Comparison of ENCODE assay signal across 29 cellular contexts in the genomic region with DNA sequence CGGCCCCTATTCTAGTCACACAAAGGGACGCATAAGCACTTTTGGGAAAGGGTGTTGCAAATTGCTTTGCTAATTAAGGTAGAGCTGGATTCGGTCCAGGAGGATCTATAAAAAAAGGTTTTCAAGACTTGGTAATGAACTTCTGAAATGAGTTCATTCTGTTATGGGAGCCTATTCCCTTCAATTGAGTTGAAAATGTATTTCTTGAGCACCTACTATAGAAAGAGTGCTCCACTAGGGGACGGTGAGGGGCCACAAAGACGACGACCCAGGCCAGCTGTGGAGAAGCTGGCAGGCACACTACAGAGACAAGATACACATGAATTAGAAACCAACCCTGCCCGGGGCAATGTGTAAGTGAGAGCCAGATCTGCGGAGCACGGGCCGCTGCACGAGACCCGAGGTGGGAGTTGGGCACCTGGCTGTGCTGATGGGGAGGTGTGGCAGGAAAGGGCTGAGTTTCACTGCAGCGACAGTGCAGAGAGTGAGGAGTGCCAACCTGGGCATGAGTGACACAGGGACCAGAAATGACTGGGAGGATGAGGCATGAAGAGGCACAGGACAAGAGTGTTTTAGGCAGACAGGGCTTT. TPM values are rescaled to one million over a fixed set of nuclear protein-coding genes. Genes with fewer than 3 reads are reported as not detected.
DNase-seq lines count a peak whose midpoint lies in the region; ATAC-seq and TF ChIP-seq lines count a peak whose summit lies in the region.
"Had no signal": no experiment of that assay in that cellular context is flagged by ENCODE, and none has a peak within 500 bp of the region (broad histone marks: within the 10 kb centered on the region; RNA-seq: fewer than 3 reads in every experiment).

No MANE protein-coding gene starts in this region.

- no peak for DNase-seq in nephron progenitor cell
- DNase-seq in activated CD4-positive, alpha-beta T cell treated with anti-CD3 and anti-CD28 coated beads, Interleukin-2, amount 10 ng/mL, durations not matched to agents 7 days and 5 days = no peak
- no peak for DNase-seq in activated CD8-positive, alpha-beta T cell treated with anti-CD3 and anti-CD28 coated beads for 36 hours
- DNase-seq: activated CD4-positive, alpha-beta T cell treated with anti-CD3 and anti-CD28 coated beads for 1 hour; activated T-cell treated with anti-CD3 and anti-CD28 coated beads, Interleukin-2, amount 50 U/mL, for 1 hour; amygdala; CD4-positive, CD25-positive, alpha-beta regulatory T cell; effector memory CD8-positive, alpha-beta T cell; erythroblast; glutamatergic neuron; NCI-H1417 treated with DMSO at 0.1 percent for 48 hours; NCI-H2171 treated with DMSO at 0.1 percent for 48 hours; NCI-H526 treated with DMSO at 0.1 percent for 48 hours; pancreas; stimulated activated CD4-positive, alpha-beta T cell treated with anti-CD3 and anti-CD28 coated beads, Interleukin-4, amount 100 ng/mL, for 24 hours; stimulated activated naive CD4-positive, alpha-beta T cell; T-helper 1 cell had no signal

- H3K4me2 ChIP-seq in BLaER1 = peak overlapping the region; percentile 94
- H3K4me2 ChIP-seq: KMS-11 had no signal

- ATAC-seq in GM21381 (IDR thresholded peaks at IDR 0.05; ENCODE audit: unreplicated experiment) = no peak
- ATAC-seq in activated CD8-positive, alpha-beta T cell treated with anti-CD3 and anti-CD28 coated beads for 36 hours = no peak
- ATAC-seq: effector memory CD8-positive, alpha-beta T cell; GM12878; HCT116; pancreas; right cardiac atrium had no signal

- POLR2A ChIA-PET in activated CD4-positive, alpha-beta T cell treated with anti-CD3 and anti-CD28 coated beads, Interleukin-2, amount 10 ng/mL, durations not matched to agents 7 days and 5 days (lab: Charles Lee) = no interaction called here
- POLR2A ChIA-PET in activated CD8-positive, alpha-beta T cell treated with anti-CD3 and anti-CD28 coated beads for 36 hours (lab: Charles Lee) = interaction anchor here (1.1 kb wide), 1 partner anchor 134 kb away, joined by 3 read pairs; no protein-coding TSS in a partner anchor

- H3K4me1 Mint-ChIP-seq in nephron progenitor cell = peaks cover 85% of the 10 kb centered on the region
- H3K4me1 Mint-ChIP-seq in activated CD4-positive, alpha-beta T cell treated with anti-CD3 and anti-CD28 coated beads, Interleukin-2, amount 10 ng/mL, durations not matched to agents 7 days and 5 days = peaks cover 46% of the 10 kb centered on the region
- H3K4me1 Mint-ChIP-seq in activated CD8-positive, alpha-beta T cell treated with anti-CD3 and anti-CD28 coated beads for 36 hours (ENCODE audit: low read depth) = peaks cover 34% of the 10 kb centered on the region

- peaks cover 12% of the 10 kb centered on the region for H3K27me3 Mint-ChIP-seq in nephron progenitor cell (ENCODE audit: low read depth, poor library complexity)
- no peaks in the 10 kb centered on the region for H3K27me3 Mint-ChIP-seq in activated CD4-positive, alpha-beta T cell treated with anti-CD3 and anti-CD28 coated beads, Interleukin-2, amount 10 ng/mL, durations not matched to agents 7 days and 5 days
- no peaks in the 10 kb centered on the region for H3K27me3 Mint-ChIP-seq in activated CD8-positive, alpha-beta T cell treated with anti-CD3 and anti-CD28 coated beads for 36 hours
- H3K27me3 Mint-ChIP-seq: CD4-positive, CD25-positive, alpha-beta regulatory T cell; effector memory CD8-positive, alpha-beta T cell had no signal

- H3K9ac ChIP-seq in BLaER1 = no peak overlapping the region
- H3K9ac ChIP-seq: KMS-11 had no signal

- peaks cover 67% of the 10 kb centered on the region for H3K4me1 ChIP-seq in BLaER1

- H3K27ac Mint-ChIP-seq in nephron progenitor cell = peak overlapping the region; percentile 80
- no peak overlapping the region for H3K27ac Mint-ChIP-seq in activated CD4-positive, alpha-beta T cell treated with anti-CD3 and anti-CD28 coated beads, Interleukin-2, amount 10 ng/mL, durations not matched to agents 7 days and 5 days
- no peak overlapping the region for H3K27ac Mint-ChIP-seq in activated CD8-positive, alpha-beta T cell treated with anti-CD3 and anti-CD28 coated beads for 36 hours
- H3K27ac Mint-ChIP-seq: effector memory CD8-positive, alpha-beta T cell; nephron had no signal

- H3K36me3 ChIP-seq in BLaER1 = peaks cover 25% of the 10 kb centered on the region
- H3K36me3 ChIP-seq: pancreas had no signal

- H3K9me3 ChIP-seq in BLaER1 = no peaks in the 10 kb centered on the region
- H3K9me3 ChIP-seq: pancreas, suprapubic skin had no signal

- peaks cover 39% of the 10 kb centered on the region for H3K36me3 Mint-ChIP-seq in nephron progenitor cell (ENCODE audit: low read depth)
- peaks cover 24% of the 10 kb centered on the region for H3K36me3 Mint-ChIP-seq in activated CD4-positive, alpha-beta T cell treated with anti-CD3 and anti-CD28 coated beads, Interleukin-2, amount 10 ng/mL, durations not matched to agents 7 days and 5 days (ENCODE audit: low read depth)
- H3K36me3 Mint-ChIP-seq in activated CD8-positive, alpha-beta T cell treated with anti-CD3 and anti-CD28 coated beads for 36 hours (ENCODE audit: low read depth) = peaks cover 41% of the 10 kb centered on the region

- H3K4me3 Mint-ChIP-seq in nephron progenitor cell = no peak overlapping the region
- H3K4me3 Mint-ChIP-seq in activated CD4-positive, alpha-beta T cell treated with anti-CD3 and anti-CD28 coated beads, Interleukin-2, amount 10 ng/mL, durations not matched to agents 7 days and 5 days = no peak overlapping the region
- H3K4me3 Mint-ChIP-seq in activated CD8-positive, alpha-beta T cell treated with anti-CD3 and anti-CD28 coated beads for 36 hours = no peak overlapping the region
- H3K4me3 Mint-ChIP-seq: effector memory CD8-positive, alpha-beta T cell had no signal

- CTCF ChIA-PET in activated CD4-positive, alpha-beta T cell treated with anti-CD3 and anti-CD28 coated beads, Interleukin-2, amount 10 ng/mL, durations not matched to agents 7 days and 5 days (lab: Charles Lee) = interaction anchor here (0.5 to 0.6 kb wide), 2 partner anchors 175 to 363 kb away, joined by 3 to 4 read pairs; no protein-coding TSS in a partner anchor
- CTCF ChIA-PET in activated CD8-positive, alpha-beta T cell treated with anti-CD3 and anti-CD28 coated beads for 36 hours (lab: Charles Lee) = interaction anchor here (1.5 to 1.7 kb wide), 2 partner anchors 116 to 121 kb away, joined by 3 to 6 read pairs; no protein-coding TSS in a partner anchor

- H4K20me1 ChIP-seq in BLaER1 = peaks cover 80% of the 10 kb centered on the region

- TF ChIP-seq CTCF in 22Rv1 (IDR thresholded peaks at IDR 0.05) = no peak
- no peak for TF ChIP-seq CTCF in VCaP (conservative IDR thresholded peaks at IDR 0.05)
- no peak for TF ChIP-seq CTCF in nephron progenitor cell (IDR thresholded peaks at IDR 0.05)
- TF ChIP-seq CTCF in activated CD8-positive, alpha-beta T cell treated with anti-CD3 and anti-CD28 coated beads for 36 hours (IDR thresholded peaks at IDR 0.05) = no peak

- H3K27ac ChIP-seq in 22Rv1 (peak overlapping the region; percentile 23; the same call in 1 of the 2 replicates), BLaER1 (no peak overlapping the region), VCaP (peak overlapping the region; percentile 6; the same call in 1 of the 2 replicates)
- H3K27ac ChIP-seq: coronary artery, KMS-11, pancreas, suprapubic skin had no signal

- intact Hi-C loops in activated CD8-positive, alpha-beta T cell treated with anti-CD3 and anti-CD28 coated beads for 36 hours (cut with micrococcal nuclease) = no loop called here

- no peaks in the 10 kb centered on the region for H3K9me3 Mint-ChIP-seq in nephron progenitor cell
- H3K9me3 Mint-ChIP-seq in activated CD4-positive, alpha-beta T cell treated with anti-CD3 and anti-CD28 coated beads, Interleukin-2, amount 10 ng/mL, durations not matched to agents 7 days and 5 days = no peaks in the 10 kb centered on the region
- no peaks in the 10 kb centered on the region for H3K9me3 Mint-ChIP-seq in activated CD8-positive, alpha-beta T cell treated with anti-CD3 and anti-CD28 coated beads for 36 hours
- H3K9me3 Mint-ChIP-seq: CD4-positive, CD25-positive, alpha-beta regulatory T cell; effector memory CD8-positive, alpha-beta T cell; nephron had no signal

- peaks cover 23% of the 10 kb centered on the region for H3K27me3 ChIP-seq in BLaER1
- H3K27me3 ChIP-seq: pancreas, suprapubic skin had no signal

- no peak overlapping the region for H3K4me3 ChIP-seq in BLaER1
- H3K4me3 ChIP-seq: coronary artery, GM12878, pancreas, suprapubic skin had no signal

RNA-seq across cellular contexts. Expression of gene UQCC2, which starts 5.3 kb away (rescaled TPM):
- total RNA-seq in activated CD4-positive, alpha-beta T cell treated with anti-CD3 and anti-CD28 coated beads, Interleukin-2, amount 10 ng/mL, durations not matched to agents 7 days and 5 days = 10 to 100 TPM; 77.6 to 80.0 TPM
- total RNA-seq in activated CD8-positive, alpha-beta T cell treated with anti-CD3 and anti-CD28 coated beads for 36 hours = 100 to 1,000 TPM; 127 to 128 TPM

RNA-seq across cellular contexts. Expression of gene IP6K3, which starts 40.5 kb away (rescaled TPM):
- total RNA-seq in activated CD4-positive, alpha-beta T cell treated with anti-CD3 and anti-CD28 coated beads, Interleukin-2, amount 10 ng/mL, durations not matched to agents 7 days and 5 days = not detected
- not detected for total RNA-seq in activated CD8-positive, alpha-beta T cell treated with anti-CD3 and anti-CD28 coated beads for 36 hours
- total RNA-seq: CD4-positive, CD25-positive, alpha-beta regulatory T cell; GM12878; mononuclear cell had no signal
